ENCODE assay signal across 21 cellular contexts in genomic region chr3:138712086-138712485, GRCh38.
"Had no signal": no experiment of that assay in that cellular context is flagged by ENCODE, and none has a peak within 500 bp of the region (broad histone marks: within the 10 kb centered on the region; RNA-seq: fewer than 3 reads in every experiment).

No MANE protein-coding gene starts in this region.

- H3K9me3 ChIP-seq: body of pancreas had no signal

- H3K4me3 ChIP-seq: body of pancreas had no signal

- DNase-seq: activated CD4-positive, alpha-beta memory T cell treated with anti-CD3 and anti-CD28 coated beads, Interleukin-2, amount 10 ng/mL, durations not matched to agents 7 days and 5 days; activated CD4-positive, alpha-beta T cell treated with anti-CD3 and anti-CD28 coated beads for 36 hours; activated CD4-positive, alpha-beta T cell treated with anti-CD3 and anti-CD28 coated beads, Interleukin-2, amount 10 ng/mL, durations not matched to agents 24 days and 14 days; activated CD4-positive, CD25-positive, alpha-beta regulatory T cell; activated CD4-positive, CD25-positive, alpha-beta regulatory T cell treated with anti-CD3 and anti-CD28 coated beads, Interleukin-2, amount 50 U/mL, for 72 hours; activated CD8-positive, alpha-beta memory T cell treated with anti-CD3 and anti-CD28 coated beads, Interleukin-2, amount 50 U/mL, for 48 hours; activated gamma-delta T cell; activated naive CD4-positive, alpha-beta T cell; activated naive CD4-positive, alpha-beta T cell treated with anti-CD3 and anti-CD28 coated beads, Interleukin-2, amount 10 ng/mL, durations not matched to agents 7 days and 5 days; activated naive CD8-positive, alpha-beta T cell treated with anti-CD3 and anti-CD28 coated beads, Interleukin-2, amount 10 ng/mL, durations not matched to agents 7 days and 5 days; activated T-cell treated with anti-CD3 and anti-CD28 coated beads for 4 hours; activated T-cell treated with anti-CD3 and anti-CD28 coated beads, Interleukin-2, amount 50 U/mL, for 24 hours; activated T-cell treated with anti-CD3 and anti-CD28 coated beads, Interleukin-2, amount 50 U/mL, for 72 hours; body of pancreas; caudate nucleus; cortex of kidney; effector CD8-positive, alpha-beta T cell; head of caudate nucleus; T-helper 1 cell; T-helper 17 cell; T1000 had no signal

- H3K27me3 ChIP-seq: body of pancreas had no signal
